Comparison of ENCODE assay signal across 29 cellular contexts in genomic region chr3:197523551-197523950, GRCh38.
"Had no signal": no experiment of that assay in that cellular context is flagged by ENCODE, and none has a peak within 500 bp of the region (broad histone marks: within the 10 kb centered on the region; RNA-seq: fewer than 3 reads in every experiment).

No MANE protein-coding gene starts in this region.

- H3K27ac ChIP-seq: epithelial cell of prostate, gastrocnemius medialis, pancreas, prostate gland, thoracic aorta had no signal

- H3K9me3 Mint-ChIP-seq: nephron, type B pancreatic cell had no signal

- H3K27me3 ChIP-seq: gastrocnemius medialis, pancreas had no signal

- H3K4me3 Mint-ChIP-seq: activated CD4-positive, alpha-beta T cell treated with anti-CD3 and anti-CD28 coated beads for 36 hours; activated naive CD8-positive, alpha-beta T cell; immature natural killer cell; nephron; type B pancreatic cell had no signal

- H3K36me3 ChIP-seq: gastrocnemius medialis, pancreas, prostate gland, thoracic aorta had no signal

- H3K27me3 Mint-ChIP-seq: activated CD4-positive, alpha-beta T cell treated with anti-CD3 and anti-CD28 coated beads for 36 hours; activated naive CD8-positive, alpha-beta T cell; type B pancreatic cell had no signal

- H3K4me1 ChIP-seq: gastrocnemius medialis, pancreas, prostate gland had no signal

- H3K4me3 ChIP-seq: gastrocnemius medialis, pancreas, prostate gland, smooth muscle cell, thoracic aorta had no signal

- ATAC-seq: activated CD4-positive, alpha-beta T cell treated with anti-CD3 and anti-CD28 coated beads for 36 hours; gastrocnemius medialis; left colon; pancreas had no signal

- H3K9me3 ChIP-seq: gastrocnemius medialis, pancreas, prostate gland, thoracic aorta had no signal

- DNase-seq: activated CD4-positive, alpha-beta T cell treated with anti-CD3 and anti-CD28 coated beads for 36 hours; activated CD4-positive, alpha-beta T cell treated with anti-CD3 and anti-CD28 coated beads, Interleukin-2, amount 50 U/mL, for 4 hours; activated CD4-positive, CD25-positive, alpha-beta regulatory T cell; activated CD8-positive, alpha-beta memory T cell treated with anti-CD3 and anti-CD28 coated beads for 24 hours; activated effector memory CD4-positive, alpha-beta T cell treated with Interleukin-2 at 50 U/mL for 16 hours; activated naive CD4-positive, alpha-beta T cell treated with Interleukin-2 at 50 U/mL for 16 hours; anterior cingulate cortex; dermis blood vessel endothelial cell; effector CD4-positive, alpha-beta T cell; gastrocnemius medialis; glutamatergic neuron; immature natural killer cell; kidney; mammary epithelial cell; retina; stimulated activated CD4-positive, alpha-beta T cell treated with anti-CD3 and anti-CD28 coated beads, Interleukin-15, amount 100 ng/mL, for 24 hours; stimulated activated CD4-positive, alpha-beta T cell treated with anti-CD3 and anti-CD28 coated beads, Interleukin-2, amount 100 ng/mL, for 24 hours; stimulated activated naive CD4-positive, alpha-beta T cell had no signal

- H3K27ac Mint-ChIP-seq: activated CD4-positive, alpha-beta T cell treated with anti-CD3 and anti-CD28 coated beads for 36 hours; activated naive CD8-positive, alpha-beta T cell; immature natural killer cell had no signal

- FAIRE-seq: colon, endometrium, kidney, pancreas had no signal
